In the genomic region with DNA sequence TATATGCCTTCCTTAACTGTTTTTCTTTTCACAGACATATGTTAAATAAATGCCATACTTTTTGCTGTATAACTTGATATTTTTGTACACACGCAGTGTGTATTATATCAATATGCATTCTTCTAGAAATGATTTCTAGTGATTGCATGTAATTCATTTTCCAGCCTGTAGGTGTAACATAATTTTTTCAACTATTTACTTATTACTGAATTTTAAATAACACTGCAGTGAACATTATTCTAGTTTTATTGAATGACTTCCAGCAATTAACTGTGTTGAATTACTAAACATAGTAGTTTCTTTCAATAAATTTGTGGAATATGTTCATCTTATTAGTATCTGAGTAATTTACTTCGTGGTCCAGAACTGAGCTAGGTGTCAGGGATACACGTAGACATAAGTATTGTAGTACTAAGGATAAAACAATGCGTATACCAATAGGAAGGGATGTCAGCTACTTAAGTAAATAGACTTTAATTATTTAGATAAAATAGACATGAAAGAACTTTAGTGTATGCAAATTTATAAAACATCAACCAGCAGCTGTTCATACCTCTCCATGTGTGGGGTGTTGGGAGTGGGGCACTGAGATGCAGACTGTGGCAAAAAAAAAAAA, we compare ENCODE assay signal across 1 cellular context.
TF ChIP-seq lines count a peak whose summit lies in the region.

No MANE protein-coding gene starts in this region.

TF ChIP-seq in HepG2, 621 proteins besides CTCF, POLR2A, EP300 and RAD21 (continued from another document):
- TF ChIP-seq LRRFIP1 (CRISPR knock-in tag; conservative IDR thresholded peaks at IDR 0.05) (no peak), ARID3A (IDR thresholded peaks at IDR 0.05; ENCODE audit: low read depth, low read length) (peak; percentile 52; the same call in 1 of the 2 replicates), IRF9 (CRISPR knock-in tag; IDR thresholded peaks at IDR 0.05; ENCODE audit: borderline replicate concordance) (no peak)
